ENCODE assay signal across 22 cellular contexts in the genomic region with DNA sequence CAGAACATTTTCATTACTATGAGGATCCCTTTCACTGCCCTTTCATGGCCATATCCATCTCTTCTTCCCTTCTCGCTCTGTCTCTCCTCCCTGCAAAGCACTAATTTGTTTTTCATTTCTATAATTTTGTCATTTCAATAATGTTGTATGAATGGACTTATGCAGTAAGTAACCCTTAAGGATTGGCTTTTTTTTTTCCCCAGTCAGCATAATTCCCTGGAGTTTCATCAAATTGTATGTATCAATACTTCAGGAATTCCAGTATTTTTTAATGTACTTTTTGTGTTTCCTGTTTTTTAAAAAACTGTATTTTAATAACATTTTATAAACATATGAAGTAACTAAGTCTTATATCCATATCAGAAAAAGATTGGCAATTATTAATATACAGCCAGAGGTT.
DNase-seq lines count a peak whose midpoint lies in the region; ATAC-seq, FAIRE-seq and TF ChIP-seq lines count a peak whose summit lies in the region.
"Had no signal": no experiment of that assay in that cellular context is flagged by ENCODE, and none has a peak within 500 bp of the region (broad histone marks: within the 10 kb centered on the region; RNA-seq: fewer than 3 reads in every experiment).

No MANE protein-coding gene starts in this region.

- BruUV-seq in K562 (replicated peaks; lab: Mats Ljungman, UMichigan) = no TSS peak

- H3K9me1 ChIP-seq in K562 (ENCODE audit: control insufficient read depth, insufficient read depth, low read length) = no peaks in the 10 kb centered on the region

- H3K36me3 ChIP-seq in K562 (ENCODE audit: control insufficient read depth, insufficient read depth, low read length) = no peaks in the 10 kb centered on the region
- H3K36me3 ChIP-seq: BLaER1 treated with 17β-estradiol and CSF1 and Interleukin-3, amounts not matched to agents 10 nM and 100 nM had no signal

- intact Hi-C loops in K562 (cut with micrococcal nuclease) = no loop called here

- WGBS in A549 (ENCODE audit: missing lambda C conversion rate) = 0% methylated on average over 1 of the region's 1 CpG
- WGBS in K562 (ENCODE audit: insufficient coverage, low coverage, missing lambda C conversion rate) = 0% methylated on average over 1 of the region's 1 CpG

- DNase-seq in A549 (ENCODE audit: low read depth in 1 of 2, low spot score in 1 of 2) (no peak), GM12865 (ENCODE audit: low read depth) (no peak), K562 (ENCODE audit: extremely low read depth in 1 of 4, low spot score in 3 of 4) (no peak), DMS153 (lab: John Stamatoyannopoulos, UW) (no peak)
- DNase-seq: 8988T; AML-193; Caco-2; Calu3; CD4-positive, alpha-beta T cell; CD8-positive, alpha-beta T cell; DMS53; DMS79; DND-41; EL; GDM1 had no signal

- no peak overlapping the region for H3K27ac ChIP-seq in A549
- no peak overlapping the region for H3K27ac ChIP-seq in K562 (ENCODE audit: extremely low read depth, low read depth, low read length)
- H3K27ac ChIP-seq: BLaER1 treated with 17β-estradiol and CSF1 and Interleukin-3, amounts not matched to agents 10 nM and 100 nM; C4-2B had no signal

- H3K79me2 ChIP-seq in K562 (ENCODE audit: control insufficient read depth, insufficient read depth, low read length) = no peaks in the 10 kb centered on the region

- no peaks in the 10 kb centered on the region for H4K20me1 ChIP-seq in K562 (replicated peaks; ENCODE audit: control insufficient read depth, insufficient read depth, low read length)
- H4K20me1 ChIP-seq: BLaER1 treated with 17β-estradiol and CSF1 and Interleukin-3, amounts not matched to agents 10 nM and 100 nM had no signal

- CTCF ChIA-PET in A549 (lab: Yijun Ruan, JAX) (no interaction called here), K562 (lab: Yijun Ruan, JAX; ENCODE audit: low intra/inter-chr PET ratio) (no interaction called here)

- TF ChIP-seq POLR2A in A549 (IDR thresholded peaks at IDR 0.05; ENCODE audit: low read length) (no peak), K562 (conservative IDR thresholded peaks at IDR 0.05) (no peak)

- ATAC-seq in A549 (no peak), K562 (no peak), HG02571 (IDR thresholded peaks at IDR 0.05; ENCODE audit: unreplicated experiment) (no peak)
- ATAC-seq: CD8-positive, alpha-beta T cell had no signal

- in situ Hi-C loops in K562 (cut with MboI) = no loop called here

- no peak for TF ChIP-seq EP300 in A549 (IDR thresholded peaks at IDR 0.05)
- TF ChIP-seq EP300 in K562 (IDR thresholded peaks at IDR 0.05; ENCODE audit: low read length) = no peak

- H3K4me2 ChIP-seq in A549 (no peak overlapping the region), K562 (ENCODE audit: insufficient read depth, low read length) (no peak overlapping the region)
- H3K4me2 ChIP-seq: BLaER1 treated with 17β-estradiol and CSF1 and Interleukin-3, amounts not matched to agents 10 nM and 100 nM had no signal

- no peaks in the 10 kb centered on the region for H3K27me3 ChIP-seq in K562 (ENCODE audit: control insufficient read depth in 2 of 2, insufficient read depth in 2 of 2, low read length in 2 of 2)
- H3K27me3 ChIP-seq: BLaER1 treated with 17β-estradiol and CSF1 and Interleukin-3, amounts not matched to agents 10 nM and 100 nM had no signal

- POLR2A ChIA-PET in A549 (lab: Yijun Ruan, JAX) = no interaction called here
- POLR2A ChIA-PET in K562 (lab: Yijun Ruan, JAX) = no interaction called here

- no peaks in the 10 kb centered on the region for H3K9me3 ChIP-seq in A549
- no peaks in the 10 kb centered on the region for H3K9me3 ChIP-seq in K562 (replicated peaks; ENCODE audit: control insufficient read depth, insufficient read depth, low read depth, low read length)
- H3K9me3 ChIP-seq: Caco-2 had no signal

- no peak overlapping the region for H3K9ac ChIP-seq in K562 (ENCODE audit: insufficient read depth in 1 of 2, low read depth in 2 of 2, low read length in 2 of 2)
- H3K9ac ChIP-seq: BLaER1 treated with 17β-estradiol and CSF1 and Interleukin-3, amounts not matched to agents 10 nM and 100 nM had no signal

- TF ChIP-seq RAD21 in A549 (conservative IDR thresholded peaks at IDR 0.05 in 1 of 2, IDR thresholded peaks at IDR 0.05 in 1 of 2) = no peak
- TF ChIP-seq RAD21 in K562 (CRISPR knock-in tag; conservative IDR thresholded peaks at IDR 0.05 in 1 of 2, IDR thresholded peaks at IDR 0.05 in 1 of 2) = no peak

- TF ChIP-seq CTCF in A549 (IDR thresholded peaks at IDR 0.05) = no peak
- TF ChIP-seq CTCF in GM12865 (IDR thresholded peaks at IDR 0.05; ENCODE audit: insufficient read depth, low read depth, low read length, missing control alignments) = no peak
- TF ChIP-seq CTCF in K562 (IDR thresholded peaks at IDR 0.05 in 2 of 3, conservative IDR thresholded peaks at IDR 0.05 in 1 of 3; ENCODE audit: insufficient read depth in 2 of 3, low read depth in 1 of 3, low read length in 3 of 3) = no peak

- H2AFZ ChIP-seq in K562 (ENCODE audit: low read depth, low read length) = no peak overlapping the region

- H3K4me1 ChIP-seq in A549 (no peaks in the 10 kb centered on the region), K562 (replicated peaks in 1 of 2; ENCODE audit: control insufficient read depth in 2 of 2, insufficient read depth in 2 of 2, low read length in 2 of 2) (no peaks in the 10 kb centered on the region)
- H3K4me1 ChIP-seq: Caco-2 had no signal

- FAIRE-seq in A549 (lab: Jason Lieb, UNC) (no peak), K562 (lab: Jason Lieb, UNC) (no peak)
- FAIRE-seq: A204.1, D721Med, GM12891, GM19239 had no signal

- H3K4me3 ChIP-seq in A549 (no peak overlapping the region), GM12865 (ENCODE audit: low read depth, low read length) (peak overlapping the region; percentile 54), K562 (no peak overlapping the region)
- H3K4me3 ChIP-seq: BLaER1 treated with 17β-estradiol and CSF1 and Interleukin-3, amounts not matched to agents 10 nM and 100 nM had no signal

TF ChIP-seq in A549, 52 proteins besides CTCF, POLR2A, EP300 and RAD21:
- TF ChIP-seq RARB (CRISPR knock-in tag; IDR thresholded peaks at IDR 0.05) (no peak), MAFK (IDR thresholded peaks at IDR 0.05; ENCODE audit: partially characterized antibody) (peak; percentile 62)
TF ChIP-seq in A549: peak in this region for 1.

TF ChIP-seq in K562, 482 proteins besides CTCF, POLR2A, EP300 and RAD21:
- peak; percentile 52; the same call in 1 of the 2 replicates for TF ChIP-seq MAFG (tag; conservative IDR thresholded peaks at IDR 0.05)
- TF ChIP-seq, protein P1, sequence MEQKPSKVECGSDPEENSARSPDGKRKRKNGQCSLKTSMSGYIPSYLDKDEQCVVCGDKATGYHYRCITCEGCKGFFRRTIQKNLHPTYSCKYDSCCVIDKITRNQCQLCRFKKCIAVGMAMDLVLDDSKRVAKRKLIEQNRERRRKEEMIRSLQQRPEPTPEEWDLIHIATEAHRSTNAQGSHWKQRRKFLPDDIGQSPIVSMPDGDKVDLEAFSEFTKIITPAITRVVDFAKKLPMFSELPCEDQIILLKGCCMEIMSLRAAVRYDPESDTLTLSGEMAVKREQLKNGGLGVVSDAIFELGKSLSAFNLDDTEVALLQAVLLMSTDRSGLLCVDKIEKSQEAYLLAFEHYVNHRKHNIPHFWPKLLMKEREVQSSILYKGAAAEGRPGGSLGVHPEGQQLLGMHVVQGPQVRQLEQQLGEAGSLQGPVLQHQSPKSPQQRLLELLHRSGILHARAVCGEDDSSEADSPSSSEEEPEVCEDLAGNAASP (IDR thresholded peaks at IDR 0.05) = no peak
- TF ChIP-seq U2AF1 (optimal IDR thresholded peaks at IDR 0.05; ENCODE audit: low read depth, low read length) = no peak
- TF ChIP-seq ZNF316 (IDR thresholded peaks at IDR 0.05) = peak; percentile 64
- peak; percentile 13; the same call in 1 of the 2 replicates for TF ChIP-seq C11orf30 (IDR thresholded peaks at IDR 0.05; ENCODE audit: low read depth)
- TF ChIP-seq MAFK (IDR thresholded peaks at IDR 0.05; ENCODE audit: low read length) = peak; percentile 61; the same call in 1 of the 2 replicates
- TF ChIP-seq NCOR1 (IDR thresholded peaks at IDR 0.05) = no peak
- peak; percentile 50 for TF ChIP-seq MAFF (IDR thresholded peaks at IDR 0.05; ENCODE audit: low read length)
